Comparison of ENCODE assay signal across 10 cellular contexts in the genomic region with DNA sequence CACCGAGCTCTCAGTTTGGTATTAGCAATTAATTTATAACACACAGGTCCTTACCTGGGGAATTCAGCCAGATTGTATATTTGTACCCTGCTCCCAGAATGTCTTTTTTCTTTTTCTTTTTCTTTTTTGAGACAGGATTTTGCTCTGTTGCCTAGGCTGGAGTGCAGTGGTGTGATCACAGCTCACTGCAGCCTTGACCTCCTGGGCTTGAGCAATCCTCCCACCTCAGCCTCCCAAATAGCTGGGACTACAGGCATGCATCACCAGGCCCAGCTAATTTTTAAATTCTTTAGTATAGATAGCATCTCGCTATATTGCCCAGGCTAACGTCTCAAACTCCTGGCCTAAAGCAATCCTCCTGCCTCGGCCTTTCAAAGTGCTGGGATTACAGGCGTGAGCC. TPM values are rescaled to one million over a fixed set of nuclear protein-coding genes. Genes with fewer than 3 reads are reported as not detected.
"Had no signal": no experiment of that assay in that cellular context is flagged by ENCODE, and none has a peak within 500 bp of the region (broad histone marks: within the 10 kb centered on the region; RNA-seq: fewer than 3 reads in every experiment).

No MANE protein-coding gene starts in this region.

RNA-seq across cellular contexts. Expression of a gene that starts 14.5 kb away (rescaled TPM):
- total RNA-seq: OCI-LY7, PC-3, Right ventricle myocardium inferior, Right ventricle myocardium superior, RPMI7951, SJCRH30, SJSA1, SK-MEL-5 had no signal
- polyA plus RNA-seq: SK-N-SH had no signal

RNA-seq across cellular contexts. Expression of a gene that starts 28.2 kb away (rescaled TPM):
- total RNA-seq: OCI-LY7, PC-3, PC-9 had no signal

RNA-seq across cellular contexts. Expression of a gene that starts 59.6 kb away (rescaled TPM):
- total RNA-seq: SJSA1 had no signal
